Comparison of ENCODE assay signal across 20 cellular contexts in genomic region chr10:49056356-49056755, GRCh38. TPM values are rescaled to one million over a fixed set of nuclear protein-coding genes. Genes with fewer than 3 reads are reported as not detected.
A peak's percentile ranks its signal among the peaks of the same experiment; 100 is the strongest.
DNase-seq lines count a peak whose midpoint lies in the region; ATAC-seq and TF ChIP-seq lines count a peak whose summit lies in the region.
"Had no signal": no experiment of that assay in that cellular context is flagged by ENCODE, and none has a peak within 500 bp of the region (broad histone marks: within the 10 kb centered on the region; RNA-seq: fewer than 3 reads in every experiment).

No MANE protein-coding gene starts in this region.

- H3K27me3 ChIP-seq in SK-N-SH (ENCODE audit: insufficient read depth) (no peaks in the 10 kb centered on the region), brain microvascular endothelial cell (replicated peaks) (no peaks in the 10 kb centered on the region)
- H3K27me3 ChIP-seq: heart left ventricle had no signal

- H3K36me3 Mint-ChIP-seq in nephron (ENCODE audit: low read depth) (peaks cover 13% of the 10 kb centered on the region), mesothelial cell of epicardium (no peaks in the 10 kb centered on the region)

- H3K9me3 ChIP-seq in SK-N-SH, result 0 out of 2 replicates have a peak, but pooled peaks cover 2% of the 10 kb centered on the region

- DNase-seq in SK-N-SH, result no peak
- peak; percentile 45 for DNase-seq in HT1080 (ENCODE audit: low read depth)
- no peak for DNase-seq in mesothelial cell of epicardium (ENCODE audit: low spot score in 2 of 2, unreplicated experiment in 2 of 2)
- no peak for DNase-seq in NK-92 (lab: John Stamatoyannopoulos, UW; ENCODE audit: unreplicated experiment)
- no peak for DNase-seq in brain microvascular endothelial cell
- DNase-seq: activated CD4-positive, alpha-beta T cell treated with anti-CD3 and anti-CD28 coated beads for 4 hours; activated CD8-positive, alpha-beta memory T cell treated with anti-CD3 and anti-CD28 coated beads, Interleukin-2, amount 50 U/mL, for 48 hours; activated gamma-delta T cell treated with Interleukin-2 at 50 U/mL for 16 hours; CD4-positive, alpha-beta T cell; DND-41; heart left ventricle; KG1; NCI-H1092 treated with DMSO at 0.1 percent for 48 hours; NCI-H526 treated with DMSO at 0.1 percent for 48 hours; PC-9; retina; stimulated activated naive B cell treated with anti-CD40 and anti-IgM and Interleukin-4, amounts not matched to agents 10 μg/mL and 1 μg/mL and 100 μg/mL, for 72 hours had no signal

- H3K4me3 ChIP-seq in SK-N-SH (ENCODE audit: low read depth in 2 of 2, low read length in 1 of 2) (no peak overlapping the region), brain microvascular endothelial cell (ENCODE audit: low read depth, low read length) (no peak overlapping the region)
- H3K4me3 ChIP-seq: heart left ventricle, PC-9 had no signal

- H3K4me2 ChIP-seq in SK-N-SH, result no peak overlapping the region
- H3K4me2 ChIP-seq: PC-9 had no signal

- H3K27ac ChIP-seq in SK-N-SH (ENCODE audit: low read depth in 2 of 2, low read length in 1 of 2), result no peak overlapping the region
- H3K27ac ChIP-seq in brain microvascular endothelial cell, result no peak overlapping the region
- H3K27ac ChIP-seq: heart left ventricle, PC-9 had no signal

- H3K9ac ChIP-seq in SK-N-SH, result no peak overlapping the region

- no peaks in the 10 kb centered on the region for H3K79me2 ChIP-seq in SK-N-SH (ENCODE audit: insufficient read depth)

- no peaks in the 10 kb centered on the region for H4K20me1 ChIP-seq in SK-N-SH (ENCODE audit: insufficient read depth)

- H3K4me1 Mint-ChIP-seq in nephron (peaks cover 51% of the 10 kb centered on the region), mesothelial cell of epicardium (peaks cover 12% of the 10 kb centered on the region)
- H3K4me1 Mint-ChIP-seq: stimulated activated naive B cell treated with anti-CD40 and anti-IgM and Interleukin-4, amounts not matched to agents 10 μg/mL and 1 μg/mL and 100 μg/mL, for 72 hours had no signal

- CTCF ChIA-PET in SK-N-SH (lab: Yijun Ruan, JAX), result no interaction called here

- peaks cover 0 to 36% of the 10 kb centered on the region in 2 experiments; a peak in 2 of 4 replicates for H3K4me1 ChIP-seq in SK-N-SH (ENCODE audit: control insufficient read depth in 1 of 2, insufficient read depth in 2 of 2, low read depth in 1 of 2, low read length in 1 of 2)

- H3F3A ChIP-seq in SK-N-SH (replicated peaks; ENCODE audit: insufficient read depth), result no peaks in the 10 kb centered on the region

- in situ Hi-C loops in brain microvascular endothelial cell (cut with HindIII; ENCODE audit: low pct_ligation_motif_present, low sequenced_read_pairs), result no loop called here

- H3K36me3 ChIP-seq in SK-N-SH (replicated peaks in 1 of 2; ENCODE audit: control insufficient read depth in 1 of 2, insufficient read depth in 2 of 2, low read length in 1 of 2), result no peaks in the 10 kb centered on the region
- no peaks in the 10 kb centered on the region for H3K36me3 ChIP-seq in brain microvascular endothelial cell (replicated peaks)

- POLR2A ChIA-PET in SK-N-SH (lab: Yijun Ruan, JAX), result no interaction called here

- no peak overlapping the region for H2AFZ ChIP-seq in SK-N-SH (ENCODE audit: low read depth)
- H2AFZ ChIP-seq: PC-9 had no signal

- H3K27me3 Mint-ChIP-seq in nephron (ENCODE audit: low read depth), result peaks cover 4% of the 10 kb centered on the region
- peaks cover 7% of the 10 kb centered on the region for H3K27me3 Mint-ChIP-seq in mesothelial cell of epicardium (ENCODE audit: low read depth)

- TF ChIP-seq EP300 in SK-N-SH (IDR thresholded peaks at IDR 0.05; ENCODE audit: borderline replicate concordance in 1 of 2, low read depth in 1 of 2, low read length in 1 of 2), result no peak

- no peak for ATAC-seq in SK-N-SH treated with all-trans-retinoic acid at 6 μM for 48 hours
- ATAC-seq in esophagus mucosa, result peak; percentile 52
- ATAC-seq: stimulated activated naive B cell treated with anti-CD40 and anti-IgM and Interleukin-4, amounts not matched to agents 10 μg/mL and 1 μg/mL and 100 μg/mL, for 72 hours had no signal

- TF ChIP-seq RAD21 in SK-N-SH (IDR thresholded peaks at IDR 0.05; ENCODE audit: low read length), result 0 out of 2 replicates have a peak, but pooled peaks have one; percentile 5

- H3K9me3 Mint-ChIP-seq in nephron (peaks cover 9% of the 10 kb centered on the region), mesothelial cell of epicardium (peaks cover 16% of the 10 kb centered on the region)

- H3K9me2 ChIP-seq in SK-N-SH, result no peaks in the 10 kb centered on the region

- no peak for TF ChIP-seq CTCF in SK-N-SH (IDR thresholded peaks at IDR 0.05)
- no peak for TF ChIP-seq CTCF in nephron (IDR thresholded peaks at IDR 0.05; ENCODE audit: unreplicated experiment in 3 of 3)
- no peak for TF ChIP-seq CTCF in mesothelial cell of epicardium (IDR thresholded peaks at IDR 0.05; ENCODE audit: unreplicated experiment)
- no peak for TF ChIP-seq CTCF in brain microvascular endothelial cell (IDR thresholded peaks at IDR 0.05; ENCODE audit: low read depth, low read length, missing control alignments)

- H3K4me3 Mint-ChIP-seq in nephron, result no peak overlapping the region
- H3K4me3 Mint-ChIP-seq in mesothelial cell of epicardium, result no peak overlapping the region
- H3K4me3 Mint-ChIP-seq: CD4-positive, alpha-beta T cell; stimulated activated naive B cell treated with anti-CD40 and anti-IgM and Interleukin-4, amounts not matched to agents 10 μg/mL and 1 μg/mL and 100 μg/mL, for 72 hours had no signal

- WGBS in SK-N-SH (ENCODE audit: low lambda C conversion rate), result no CpG with 5 or more reads among the region's 1 CpG

- peak overlapping the region in 2 of 3 experiments; percentile 9 to 65 for H3K27ac Mint-ChIP-seq in nephron
- H3K27ac Mint-ChIP-seq in mesothelial cell of epicardium, result no peak overlapping the region
- H3K27ac Mint-ChIP-seq: CD4-positive, alpha-beta T cell; stimulated activated naive B cell treated with anti-CD40 and anti-IgM and Interleukin-4, amounts not matched to agents 10 μg/mL and 1 μg/mL and 100 μg/mL, for 72 hours had no signal

TF ChIP-seq in SK-N-SH, 30 proteins besides CTCF, POLR2A, EP300 and RAD21:
- TF ChIP-seq CHD2 (IDR thresholded peaks at IDR 0.05; ENCODE audit: low read length, partially characterized antibody) (no peak), YY1 (IDR thresholded peaks at IDR 0.05; ENCODE audit: low read depth) (no peak), NFIC (IDR thresholded peaks at IDR 0.05; ENCODE audit: borderline replicate concordance) (no peak), MEF2A (IDR thresholded peaks at IDR 0.05; ENCODE audit: borderline replicate concordance, low read depth) (no peak), TCF12 (IDR thresholded peaks at IDR 0.05) (no peak)
- TF ChIP-seq, protein P1, sequence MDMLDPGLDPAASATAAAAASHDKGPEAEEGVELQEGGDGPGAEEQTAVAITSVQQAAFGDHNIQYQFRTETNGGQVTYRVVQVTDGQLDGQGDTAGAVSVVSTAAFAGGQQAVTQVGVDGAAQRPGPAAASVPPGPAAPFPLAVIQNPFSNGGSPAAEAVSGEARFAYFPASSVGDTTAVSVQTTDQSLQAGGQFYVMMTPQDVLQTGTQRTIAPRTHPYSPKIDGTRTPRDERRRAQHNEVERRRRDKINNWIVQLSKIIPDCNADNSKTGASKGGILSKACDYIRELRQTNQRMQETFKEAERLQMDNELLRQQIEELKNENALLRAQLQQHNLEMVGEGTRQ (IDR thresholded peaks at IDR 0.05; ENCODE audit: borderline replicate concordance, low read depth, low read length), result no peak

TF ChIP-seq in SK-N-SH treated with all-trans-retinoic acid at 6 μM for 48 hours, 23 proteins besides CTCF, POLR2A, EP300 and RAD21:
- TF ChIP-seq BACH2 (CRISPR knock-in tag; IDR thresholded peaks at IDR 0.05; ENCODE audit: borderline replicate concordance), result no peak
- TF ChIP-seq ARNTL (CRISPR knock-in tag; IDR thresholded peaks at IDR 0.05; ENCODE audit: borderline replicate concordance, low read depth), result no peak
- no peak for TF ChIP-seq ESRRG (CRISPR knock-in tag; IDR thresholded peaks at IDR 0.05)
- TF ChIP-seq TOX (CRISPR knock-in tag; IDR thresholded peaks at IDR 0.05; ENCODE audit: borderline replicate concordance), result no peak
- no peak for TF ChIP-seq ZNF8 (CRISPR knock-in tag; IDR thresholded peaks at IDR 0.05)
- TF ChIP-seq CSDC2 (CRISPR knock-in tag; IDR thresholded peaks at IDR 0.05), result no peak
- no peak for TF ChIP-seq ZNF70 (CRISPR knock-in tag; IDR thresholded peaks at IDR 0.05)
- TF ChIP-seq RARB (CRISPR knock-in tag; IDR thresholded peaks at IDR 0.05), result no peak
- TF ChIP-seq, protein P2, sequence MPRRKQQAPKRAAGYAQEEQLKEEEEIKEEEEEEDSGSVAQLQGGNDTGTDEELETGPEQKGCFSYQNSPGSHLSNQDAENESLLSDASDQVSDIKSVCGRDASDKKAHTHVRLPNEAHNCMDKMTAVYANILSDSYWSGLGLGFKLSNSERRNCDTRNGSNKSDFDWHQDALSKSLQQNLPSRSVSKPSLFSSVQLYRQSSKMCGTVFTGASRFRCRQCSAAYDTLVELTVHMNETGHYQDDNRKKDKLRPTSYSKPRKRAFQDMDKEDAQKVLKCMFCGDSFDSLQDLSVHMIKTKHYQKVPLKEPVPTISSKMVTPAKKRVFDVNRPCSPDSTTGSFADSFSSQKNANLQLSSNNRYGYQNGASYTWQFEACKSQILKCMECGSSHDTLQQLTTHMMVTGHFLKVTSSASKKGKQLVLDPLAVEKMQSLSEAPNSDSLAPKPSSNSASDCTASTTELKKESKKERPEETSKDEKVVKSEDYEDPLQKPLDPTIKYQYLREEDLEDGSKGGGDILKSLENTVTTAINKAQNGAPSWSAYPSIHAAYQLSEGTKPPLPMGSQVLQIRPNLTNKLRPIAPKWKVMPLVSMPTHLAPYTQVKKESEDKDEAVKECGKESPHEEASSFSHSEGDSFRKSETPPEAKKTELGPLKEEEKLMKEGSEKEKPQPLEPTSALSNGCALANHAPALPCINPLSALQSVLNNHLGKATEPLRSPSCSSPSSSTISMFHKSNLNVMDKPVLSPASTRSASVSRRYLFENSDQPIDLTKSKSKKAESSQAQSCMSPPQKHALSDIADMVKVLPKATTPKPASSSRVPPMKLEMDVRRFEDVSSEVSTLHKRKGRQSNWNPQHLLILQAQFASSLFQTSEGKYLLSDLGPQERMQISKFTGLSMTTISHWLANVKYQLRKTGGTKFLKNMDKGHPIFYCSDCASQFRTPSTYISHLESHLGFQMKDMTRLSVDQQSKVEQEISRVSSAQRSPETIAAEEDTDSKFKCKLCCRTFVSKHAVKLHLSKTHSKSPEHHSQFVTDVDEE (CRISPR knock-in tag; IDR thresholded peaks at IDR 0.05), result no peak
- TF ChIP-seq ZFP3 (CRISPR knock-in tag; IDR thresholded peaks at IDR 0.05), result no peak
TF ChIP-seq in SK-N-SH treated with all-trans-retinoic acid at 6 μM for 48 hours: peak in this region for 0.

RNA-seq across cellular contexts. Expression of gene VSTM4, which starts 59.0 kb away (rescaled TPM):
- 0.39 TPM in 2 replicates for polyA plus RNA-seq in SK-N-SH (2012; rRNA removed)
- 0.36 and 0.63 TPM in 2 replicates for polyA plus RNA-seq in SK-N-SH (2012; cell fraction: cytosol; rRNA removed)
- polyA plus RNA-seq in SK-N-SH (2012; cell fraction: nucleus; rRNA removed), result 0.22 and 0.39 TPM in 2 replicates
- 2.2 and 2.7 TPM in 2 replicates for total RNA-seq in HT1080 (2014; rRNA removed; shearing (Covaris generic))
- polyA plus RNA-seq in HT1080 (2015; cell fraction: cytosol; rRNA removed), result 2.5 and 2.6 TPM in 2 replicates
- 1.3 and 2.6 TPM in 2 replicates for polyA plus RNA-seq in HT1080 (2015; cell fraction: nucleus; rRNA removed)
- total RNA-seq in esophagus mucosa (0.68 TPM), mesothelial cell of epicardium (3.5 to 4.1 TPM (median 3.7 TPM) in 3 replicates)
- total RNA-seq: PC-9 had no signal
